ENCODE assay signal across 8 cellular contexts in genomic region chr3:52277972-52278509, GRCh38. TPM values are rescaled to one million over a fixed set of nuclear protein-coding genes. Genes with fewer than 3 reads are reported as not detected.
A peak's percentile ranks its signal among the peaks of the same experiment; 100 is the strongest.
DNase-seq lines count a peak whose midpoint lies in the region; ATAC-seq and TF ChIP-seq lines count a peak whose summit lies in the region.

No MANE protein-coding gene starts in this region.

- H3K27ac ChIP-seq in HCT116 (ENCODE audit: low read depth, low read length) (peak overlapping the region; percentile 93), uterus (peak overlapping the region; percentile 93 to 97)

- H3K4me3 ChIP-seq in HCT116 (replicated peaks in 1 of 2; ENCODE audit: low read depth in 1 of 2, low read length in 2 of 2): peak overlapping the region; percentile 94 to 99
- peak overlapping the region; percentile 83 for H3K4me3 ChIP-seq in MG63
- peak overlapping the region; percentile 94 for H3K4me3 ChIP-seq in fibroblast of villous mesenchyme (ENCODE audit: low read depth, low read length)
- H3K4me3 ChIP-seq in uterus: peak overlapping the region; percentile 81 to 88

- POLR2A ChIA-PET in HCT116 (lab: Charles Lee): interaction anchor here (1.0 to 3.0 kb wide), 7 partner anchors 9 to 47 kb away, joined by 3 to 18 read pairs (median 4); partner anchors contain the start of genes GLYCTK and TWF2

- H4K20me1 ChIP-seq in HCT116 (ENCODE audit: insufficient read depth): peaks cover 12% of the 10 kb centered on the region; the same call in 1 of the 2 replicates

- H3K9me3 ChIP-seq in HCT116 (ENCODE audit: control insufficient read depth in 1 of 2, insufficient read depth in 1 of 2, low read depth in 1 of 2, low read length in 2 of 2): no peaks in the 10 kb centered on the region
- no peaks in the 10 kb centered on the region for H3K9me3 ChIP-seq in MG63
- H3K9me3 ChIP-seq in uterus: no peaks in the 10 kb centered on the region

- H3K9ac ChIP-seq in HCT116 (ENCODE audit: low read length): peak overlapping the region; percentile 98

- DNase-seq in NCI-H345 (lab: John Stamatoyannopoulos, UW): peak; percentile 62
- DNase-seq in NCI-H345 treated with DMSO at 0.1 percent for 48 hours (lab: John Stamatoyannopoulos, UW; ENCODE audit: unreplicated experiment): no peak
- DNase-seq in HCT116 (ENCODE audit: low read depth, low spot score): no peak
- DNase-seq in MG63: peak; percentile 34
- DNase-seq in activated CD8-positive, alpha-beta memory T cell treated with anti-CD3 and anti-CD28 coated beads, Interleukin-2, amount 50 U/mL, for 48 hours: peak; percentile 88
- DNase-seq in fibroblast of villous mesenchyme (ENCODE audit: low read depth): peak; percentile 60
- DNase-seq in occipital lobe (lab: John Stamatoyannopoulos, UW): peak; percentile 55
- peak in 1 of 2 donors; percentile 55 for DNase-seq in uterus

- H3K4me1 ChIP-seq in HCT116 (ENCODE audit: control insufficient read depth in 1 of 2, insufficient read depth in 2 of 2, low read length in 2 of 2) (peaks cover 15 to 48% of the 10 kb centered on the region in 2 experiments; a peak in 3 of 4 replicates), uterus (peaks cover 4 to 5% of the 10 kb centered on the region in 2 donors)

- TF ChIP-seq CTCF in HCT116 (IDR thresholded peaks at IDR 0.05 in 2 of 3, conservative IDR thresholded peaks at IDR 0.05 in 1 of 3; ENCODE audit: borderline replicate concordance in 1 of 3, insufficient read depth in 1 of 3, low read depth in 2 of 3, low read length in 2 of 3) (peak in 1 of 3 experiments; percentile 30; a peak in 2 of 6 replicates), fibroblast of villous mesenchyme (IDR thresholded peaks at IDR 0.05; ENCODE audit: insufficient read depth, low read depth, low read length) (peak; percentile 50), uterus (IDR thresholded peaks at IDR 0.05) (peak in 3 of 4 experiments; percentile 11 to 46 (median 41))

- no peak overlapping the region for H2AFZ ChIP-seq in HCT116 (ENCODE audit: low read depth, low read length, poor library complexity, severe bottlenecking)

- H3K27me3 ChIP-seq in HCT116 (ENCODE audit: insufficient read depth, low read length): no peaks in the 10 kb centered on the region
- H3K27me3 ChIP-seq in MG63: no peaks in the 10 kb centered on the region
- no peaks in the 10 kb centered on the region for H3K27me3 ChIP-seq in uterus

- H3K36me3 ChIP-seq in HCT116 (ENCODE audit: control insufficient read depth in 1 of 2, insufficient read depth in 2 of 2, low read length in 2 of 2): peaks cover 0 to 12% of the 10 kb centered on the region in 2 experiments; a peak in 2 of 4 replicates
- peaks cover 12% of the 10 kb centered on the region for H3K36me3 ChIP-seq in MG63
- H3K36me3 ChIP-seq in uterus: no peaks in the 10 kb centered on the region

- intact Hi-C loops in HCT116 (cut with micrococcal nuclease): loop anchor here (2.0 kb wide), 1 partner anchor 39 kb away; the partner anchor contains the start of gene TWF2
- intact Hi-C loops in uterus (cut with DNase I; ENCODE audit: low total_unique reads): no loop called here

- peak; percentile 75 for ATAC-seq in HCT116

- BruUV-seq in HCT116 (replicated peaks; lab: Mats Ljungman, UMichigan): no TSS peak

- CTCF ChIA-PET in HCT116 (lab: Charles Lee): interaction anchor here (1.0 to 1.6 kb wide), 8 partner anchors 11 to 134 kb away, joined by 3 to 4 read pairs (median 3); no protein-coding TSS in a partner anchor

- TF ChIP-seq RAD21 in HCT116 (IDR thresholded peaks at IDR 0.05; ENCODE audit: low read depth): no peak

- peak overlapping the region; percentile 80 for H3K4me2 ChIP-seq in HCT116 (ENCODE audit: low read length)

- no peak for TF ChIP-seq POLR2A in HCT116 (IDR thresholded peaks at IDR 0.05; ENCODE audit: borderline replicate concordance, extremely low read depth, insufficient read depth, insufficient read length)
- no peak for TF ChIP-seq POLR2A in uterus (IDR thresholded peaks at IDR 0.05)

- RAD21 ChIA-PET in HCT116 (lab: Charles Lee; ENCODE audit: low non-redundant PET in 1 of 2, low total read pairs in 2 of 2, uncharacterized antibody in 2 of 2, unreplicated experiment in 2 of 2): no interaction called here

- H3K9me2 ChIP-seq in HCT116 (ENCODE audit: insufficient read depth): no peaks in the 10 kb centered on the region

- H3K79me2 ChIP-seq in HCT116 (ENCODE audit: insufficient read depth, low read length): peaks cover 52% of the 10 kb centered on the region

TF ChIP-seq in HCT116, 20 proteins besides CTCF, POLR2A, EP300 and RAD21 (continues in another document):
- no peak for TF ChIP-seq ELF1 (IDR thresholded peaks at IDR 0.05; ENCODE audit: borderline replicate concordance, low read depth)
- no peak for TF ChIP-seq YY1 (IDR thresholded peaks at IDR 0.05; ENCODE audit: extremely low read depth, insufficient replicate concordance, low read depth, low read length)
- no peak for TF ChIP-seq TCF7L2 (IDR thresholded peaks at IDR 0.05; ENCODE audit: borderline replicate concordance, extremely low read depth, insufficient read depth, insufficient read length)
- TF ChIP-seq EZH2phosphoT487 (IDR thresholded peaks at IDR 0.05; ENCODE audit: borderline replicate concordance): no peak
- no peak for TF ChIP-seq ATF3 (IDR thresholded peaks at IDR 0.05)
- TF ChIP-seq ZNF274 (IDR thresholded peaks at IDR 0.05; ENCODE audit: low read depth, low read length): no peak
- TF ChIP-seq REST (IDR thresholded peaks at IDR 0.05; ENCODE audit: low read depth): no peak
- TF ChIP-seq CEBPB (IDR thresholded peaks at IDR 0.05; ENCODE audit: low read depth): no peak
- no peak for TF ChIP-seq SRF (IDR thresholded peaks at IDR 0.05; ENCODE audit: low read depth)
- no peak for TF ChIP-seq JUND (IDR thresholded peaks at IDR 0.05)
- no peak for TF ChIP-seq SP1 (IDR thresholded peaks at IDR 0.05; ENCODE audit: low read depth)
- TF ChIP-seq MAX (IDR thresholded peaks at IDR 0.05): peak; percentile 38; the same call in 1 of the 2 replicates

RNA-seq across cellular contexts. Expression of gene WDR82, which starts 0.4 kb away (rescaled TPM):
- 89.7 TPM for total RNA-seq in HCT116 (2021; ENCODE audit: unreplicated experiment)
- 50.1 and 56.1 TPM in 2 replicates for polyA plus RNA-seq in HCT116 (2012)
- 27.6 and 40.0 TPM in 2 replicates for total RNA-seq in MG63 (2014; rRNA removed; shearing (Covaris generic); ENCODE audit: low replicate concordance)
- total RNA-seq in fibroblast of villous mesenchyme: 51.2 and 68.2 TPM in 2 replicates
- 158 TPM for total RNA-seq in occipital lobe
- total RNA-seq in uterus: 100 to 1,000 TPM in 1 of 4 donors, 10 to 100 TPM in 3; 24.6 to 128 (median 70.3) TPM

RNA-seq across cellular contexts. Expression of gene GLYCTK, which starts 9.6 kb away (rescaled TPM):
- total RNA-seq in HCT116 (2021; ENCODE audit: unreplicated experiment) (9.1 TPM), fibroblast of villous mesenchyme (6.9 and 13.5 TPM in 2 replicates), occipital lobe (3.6 TPM), uterus (10 to 100 TPM in 3 of 4 donors, 1 to 10 TPM in 1; 3.8 to 15.1 (median 10.8) TPM)
- 6.4 and 8.3 TPM in 2 replicates for polyA plus RNA-seq in HCT116 (2012)
- total RNA-seq in MG63 (2014; rRNA removed; shearing (Covaris generic); ENCODE audit: low replicate concordance): 2.3 and 10.6 TPM in 2 replicates

RNA-seq across cellular contexts. Expression of gene PPM1M, which starts 32.5 kb away (rescaled TPM):
- total RNA-seq in HCT116 (2021; ENCODE audit: unreplicated experiment) (16.6 TPM), fibroblast of villous mesenchyme (19.0 and 20.3 TPM in 2 replicates), occipital lobe (7.0 TPM), uterus (10 to 100 TPM; 23.9 to 32.3 (median 31.5) TPM)
- 18.3 and 18.8 TPM in 2 replicates for polyA plus RNA-seq in HCT116 (2012)
- total RNA-seq in MG63 (2014; rRNA removed; shearing (Covaris generic); ENCODE audit: low replicate concordance): 7.9 and 16.2 TPM in 2 replicates

RNA-seq across cellular contexts. Expression of gene DNAH1, which starts 38.1 kb away (rescaled TPM):
- total RNA-seq in HCT116 (2021; ENCODE audit: unreplicated experiment) (5.5 TPM), fibroblast of villous mesenchyme (4.7 and 4.8 TPM in 2 replicates), occipital lobe (1.6 TPM), uterus (10 to 100 TPM in 2 of 4 donors, 1 to 10 TPM in 2; 5.1 to 46.2 (median 11.0) TPM)
- polyA plus RNA-seq in HCT116 (2012): 6.1 and 7.7 TPM in 2 replicates
- 0.49 and 1.2 TPM in 2 replicates for total RNA-seq in MG63 (2014; rRNA removed; shearing (Covaris generic); ENCODE audit: low replicate concordance)

RNA-seq across cellular contexts. Expression of gene TWF2, which starts 39.1 kb away (rescaled TPM):
- total RNA-seq in HCT116 (2021; ENCODE audit: unreplicated experiment): 100 TPM
- 139 and 142 TPM in 2 replicates for polyA plus RNA-seq in HCT116 (2012)
- 37.4 and 100 TPM in 2 replicates for total RNA-seq in MG63 (2014; rRNA removed; shearing (Covaris generic); ENCODE audit: low replicate concordance)
- 75.6 and 130 TPM in 2 replicates for total RNA-seq in fibroblast of villous mesenchyme
- total RNA-seq in occipital lobe: 24.8 TPM
- total RNA-seq in uterus: 100 to 1,000 TPM in 1 of 4 donors, 10 to 100 TPM in 3; 45.9 to 105 (median 50.2) TPM

Comparison
In these comparisons a context has a peak if more than half of its experiments do, and no peak if none do; other contexts are left out.
1. DNase-seq: peak in NCI-H345 (single experiment), MG63 (single experiment), activated CD8-positive, alpha-beta memory T cell treated with anti-CD3 and anti-CD28 coated beads, Interleukin-2, amount 50 U/mL, for 48 hours (single experiment), fibroblast of villous mesenchyme (single experiment) and occipital lobe (single experiment); none in NCI-H345 treated with DMSO at 0.1 percent for 48 hours (single experiment) and HCT116 (single experiment).
2. Peak in every context shown above with its lines, with median percentiles within 50 percentile points of each other: H3K4me3 ChIP-seq.